Comparison of ENCODE assay signal across 30 cellular contexts in genomic region chr9:114093031-114093471, GRCh38. TPM values are rescaled to one million over a fixed set of nuclear protein-coding genes. Genes with fewer than 3 reads are reported as not detected.
"Had no signal": no experiment of that assay in that cellular context is flagged by ENCODE, and none has a peak within 500 bp of the region (broad histone marks: within the 10 kb centered on the region; RNA-seq: fewer than 3 reads in every experiment).

No MANE protein-coding gene starts in this region.

- H3K36me3 Mint-ChIP-seq: activated naive CD8-positive, alpha-beta T cell treated with anti-CD3 and anti-CD28 coated beads for 36 hours; brain; immature natural killer cell; stimulated activated naive B cell treated with anti-CD40 and anti-IgM and Interleukin-4, amounts not matched to agents 10 μg/mL and 1 μg/mL and 100 μg/mL, for 72 hours had no signal

- H3K4me3 ChIP-seq: adrenal gland, ascending aorta, cardiac muscle cell, left ventricle myocardium inferior, pancreas, psoas muscle, smooth muscle cell, tibial nerve had no signal

- H3K36me3 ChIP-seq: adrenal gland, ascending aorta, cardiac muscle cell, left ventricle myocardium inferior, tibial nerve had no signal

- H3K9me3 Mint-ChIP-seq: activated CD8-positive, alpha-beta T cell treated with anti-CD3 and anti-CD28 coated beads for 36 hours; activated naive CD4-positive, alpha-beta T cell treated with anti-CD3 and anti-CD28 coated beads for 36 hours; activated naive CD8-positive, alpha-beta T cell treated with anti-CD3 and anti-CD28 coated beads for 36 hours; activated T-cell treated with anti-CD3 and anti-CD28 coated beads, Interleukin-2, amount 50 U/mL, for 72 hours; immature natural killer cell; nephron progenitor cell; stimulated activated naive B cell treated with anti-CD40 and anti-IgM and Interleukin-4, amounts not matched to agents 10 μg/mL and 1 μg/mL and 100 μg/mL, for 72 hours had no signal

- H3K27ac ChIP-seq: adrenal gland, ascending aorta, cardiac muscle cell, left ventricle myocardium inferior, pancreas, psoas muscle, tibial nerve, WERI-Rb-1 had no signal

- H3K27ac Mint-ChIP-seq: activated CD8-positive, alpha-beta T cell treated with anti-CD3 and anti-CD28 coated beads for 36 hours; activated naive CD4-positive, alpha-beta T cell treated with anti-CD3 and anti-CD28 coated beads for 36 hours; activated naive CD8-positive, alpha-beta T cell treated with anti-CD3 and anti-CD28 coated beads for 36 hours; activated T-cell treated with anti-CD3 and anti-CD28 coated beads, Interleukin-2, amount 50 U/mL, for 72 hours; brain; nephron progenitor cell; stimulated activated naive B cell treated with anti-CD40 and anti-IgM and Interleukin-4, amounts not matched to agents 10 μg/mL and 1 μg/mL and 100 μg/mL, for 72 hours; T-helper 17 cell had no signal

- H3K9me3 ChIP-seq: adrenal gland, ascending aorta, left ventricle myocardium inferior, pancreas, psoas muscle, tibial nerve had no signal

- DNase-seq: activated CD4-positive, alpha-beta T cell treated with anti-CD3 and anti-CD28 coated beads, Interleukin-2, amount 50 U/mL, for 1 hour; activated CD8-positive, alpha-beta T cell treated with anti-CD3 and anti-CD28 coated beads for 36 hours; activated naive CD4-positive, alpha-beta T cell treated with anti-CD3 and anti-CD28 coated beads for 36 hours; activated naive CD8-positive, alpha-beta T cell treated with anti-CD3 and anti-CD28 coated beads for 36 hours; activated T-cell treated with anti-CD3 and anti-CD28 coated beads for 4 hours; activated T-cell treated with anti-CD3 and anti-CD28 coated beads, Interleukin-2, amount 50 U/mL, for 72 hours; cortex of kidney; foreskin fibroblast; hypothalamus; immature natural killer cell; kidney glomerular epithelial cell; left ventricle myocardium inferior; nephron progenitor cell; psoas muscle; stimulated activated CD4-positive, alpha-beta T cell treated with anti-CD3 and anti-CD28 coated beads, Interleukin-1b, Interleukin-23, amount 100 ng/mL, for 48 hours; stimulated activated naive B cell treated with anti-CD40 and anti-IgM and Interleukin-4, amounts not matched to agents 10 μg/mL and 1 μg/mL and 100 μg/mL, for 72 hours; T-helper 17 cell; T1000; WERI-Rb-1 had no signal

- H3K4me2 ChIP-seq: smooth muscle cell had no signal

- H3K27me3 ChIP-seq: ascending aorta, pancreas had no signal

- ATAC-seq: activated CD8-positive, alpha-beta T cell treated with anti-CD3 and anti-CD28 coated beads for 36 hours; activated T-cell treated with anti-CD3 and anti-CD28 coated beads, Interleukin-2, amount 50 U/mL, for 72 hours; esophagus mucosa; pancreas; psoas muscle; stimulated activated naive B cell treated with anti-CD40 and anti-IgM and Interleukin-4, amounts not matched to agents 10 μg/mL and 1 μg/mL and 100 μg/mL, for 72 hours; T-helper 17 cell had no signal

- H3K4me3 Mint-ChIP-seq: activated CD8-positive, alpha-beta T cell treated with anti-CD3 and anti-CD28 coated beads for 36 hours; activated naive CD4-positive, alpha-beta T cell treated with anti-CD3 and anti-CD28 coated beads for 36 hours; activated naive CD8-positive, alpha-beta T cell treated with anti-CD3 and anti-CD28 coated beads for 36 hours; activated T-cell treated with anti-CD3 and anti-CD28 coated beads, Interleukin-2, amount 50 U/mL, for 72 hours; brain; immature natural killer cell; nephron progenitor cell; stimulated activated naive B cell treated with anti-CD40 and anti-IgM and Interleukin-4, amounts not matched to agents 10 μg/mL and 1 μg/mL and 100 μg/mL, for 72 hours; T-helper 17 cell had no signal

- H3K4me1 ChIP-seq: pancreas, psoas muscle had no signal

RNA-seq across cellular contexts. Expression of gene KIF12, which starts 6.0 kb away (rescaled TPM):
- total RNA-seq: activated CD8-positive, alpha-beta T cell treated with anti-CD3 and anti-CD28 coated beads for 36 hours; activated naive CD4-positive, alpha-beta T cell treated with anti-CD3 and anti-CD28 coated beads for 36 hours; activated naive CD8-positive, alpha-beta T cell treated with anti-CD3 and anti-CD28 coated beads for 36 hours; activated T-cell treated with anti-CD3 and anti-CD28 coated beads, Interleukin-2, amount 50 U/mL, for 72 hours; ascending aorta; left ventricle myocardium inferior; lung microvascular endothelial cell; smooth muscle cell; T-helper 17 cell; tibial nerve had no signal

RNA-seq across cellular contexts. Expression of gene AMBP, which starts 15.0 kb away (rescaled TPM):
- total RNA-seq: activated CD8-positive, alpha-beta T cell treated with anti-CD3 and anti-CD28 coated beads for 36 hours; activated naive CD4-positive, alpha-beta T cell treated with anti-CD3 and anti-CD28 coated beads for 36 hours; activated naive CD8-positive, alpha-beta T cell treated with anti-CD3 and anti-CD28 coated beads for 36 hours; activated T-cell treated with anti-CD3 and anti-CD28 coated beads, Interleukin-2, amount 50 U/mL, for 72 hours; cardiac muscle cell; cerebellum; left ventricle myocardium inferior; lung microvascular endothelial cell; smooth muscle cell; T-helper 17 cell; temporal lobe; tibial nerve had no signal
